ENCODE assay signal across 32 cellular contexts in genomic region chr5:109558952-109559351, GRCh38.
DNase-seq lines count a peak whose midpoint lies in the region; ATAC-seq, FAIRE-seq and TF ChIP-seq lines count a peak whose summit lies in the region.
"Had no signal": no experiment of that assay in that cellular context is flagged by ENCODE, and none has a peak within 500 bp of the region (broad histone marks: within the 10 kb centered on the region; RNA-seq: fewer than 3 reads in every experiment).

No MANE protein-coding gene starts in this region.

- H3K79me2 ChIP-seq in HepG2 (ENCODE audit: insufficient read depth, low read length) (no peaks in the 10 kb centered on the region), K562 (ENCODE audit: control insufficient read depth, insufficient read depth, low read length) (no peaks in the 10 kb centered on the region)

- H3K27ac ChIP-seq in HepG2 (ENCODE audit: extremely low read length, insufficient read depth, low read length): no peak overlapping the region
- no peak overlapping the region for H3K27ac ChIP-seq in right lobe of liver
- no peak overlapping the region for H3K27ac ChIP-seq in K562 (ENCODE audit: extremely low read depth, low read depth, low read length)
- H3K27ac ChIP-seq in effector memory CD4-positive, alpha-beta T cell (ENCODE audit: insufficient read depth, low read length, poor library complexity, severe bottlenecking): no peak overlapping the region
- H3K27ac ChIP-seq: breast epithelium, KMS-11, PC-9, sigmoid colon, upper lobe of left lung had no signal

- no peaks in the 10 kb centered on the region for H3K4me1 ChIP-seq in HepG2 (ENCODE audit: insufficient read depth, low read length)
- H3K4me1 ChIP-seq in right lobe of liver: no peaks in the 10 kb centered on the region
- H3K4me1 ChIP-seq in K562 (replicated peaks in 1 of 2; ENCODE audit: control insufficient read depth in 2 of 2, insufficient read depth in 2 of 2, low read length in 2 of 2): peaks cover 0 to 15% of the 10 kb centered on the region in 2 experiments; a peak in 3 of 5 replicates
- no peaks in the 10 kb centered on the region for H3K4me1 ChIP-seq in effector memory CD4-positive, alpha-beta T cell (ENCODE audit: control insufficient read depth, insufficient read depth, low read length, poor library complexity, severe bottlenecking)
- H3K4me1 ChIP-seq: breast epithelium, sigmoid colon, upper lobe of left lung had no signal

- TF ChIP-seq CTCF in HepG2 (CRISPR knock-in tag; IDR thresholded peaks at IDR 0.05): no peak
- TF ChIP-seq CTCF in right lobe of liver (IDR thresholded peaks at IDR 0.05): no peak
- TF ChIP-seq CTCF in K562 (IDR thresholded peaks at IDR 0.05 in 2 of 3, conservative IDR thresholded peaks at IDR 0.05 in 1 of 3; ENCODE audit: insufficient read depth in 2 of 3, low read depth in 1 of 3, low read length in 3 of 3): no peak

- H3K4me3 ChIP-seq in HepG2 (replicated peaks in 1 of 3; ENCODE audit: insufficient read depth in 1 of 3, low read depth in 2 of 3, low read length in 3 of 3) (no peak overlapping the region), right lobe of liver (no peak overlapping the region), K562 (no peak overlapping the region)
- H3K4me3 ChIP-seq in effector memory CD4-positive, alpha-beta T cell (ENCODE audit: insufficient read depth, low read depth, low read length, poor library complexity, severe bottlenecking): no peak overlapping the region
- H3K4me3 ChIP-seq: breast epithelium, GM23338, PC-9, sigmoid colon, upper lobe of left lung had no signal

- CTCF ChIA-PET in HepG2 (lab: Yijun Ruan, JAX; ENCODE audit: low intra/inter-chr PET ratio, low total read pairs): no interaction called here
- CTCF ChIA-PET in K562 (lab: Yijun Ruan, JAX; ENCODE audit: low intra/inter-chr PET ratio): no interaction called here

- H3K9me3 ChIP-seq in HepG2 (ENCODE audit: low read length) (no peaks in the 10 kb centered on the region), right lobe of liver (no peaks in the 10 kb centered on the region), K562 (replicated peaks; ENCODE audit: control insufficient read depth, insufficient read depth, low read depth, low read length) (no peaks in the 10 kb centered on the region)
- no peaks in the 10 kb centered on the region for H3K9me3 ChIP-seq in effector memory CD4-positive, alpha-beta T cell (ENCODE audit: control insufficient read depth, low read length)
- H3K9me3 ChIP-seq: breast epithelium, SK-N-SH, upper lobe of left lung had no signal

- POLR2A ChIA-PET in HepG2 (lab: Yijun Ruan, JAX): no interaction called here
- POLR2A ChIA-PET in K562 (lab: Yijun Ruan, JAX): no interaction called here

- no peak overlapping the region for H3K9ac ChIP-seq in HepG2 (ENCODE audit: insufficient read depth, low read depth, low read length)
- no peak overlapping the region for H3K9ac ChIP-seq in K562 (ENCODE audit: insufficient read depth in 1 of 2, low read depth in 2 of 2, low read length in 2 of 2)
- H3K9ac ChIP-seq: KMS-11, SK-N-SH had no signal

- FAIRE-seq in HepG2 (lab: Jason Lieb, UNC) (no peak), K562 (lab: Jason Lieb, UNC) (no peak)
- FAIRE-seq: endothelial cell of umbilical vein, keratinocyte had no signal

- ATAC-seq in HepG2: no peak
- no peak for ATAC-seq in right lobe of liver
- ATAC-seq in K562: peak; percentile 40; the same call in 2 of the 3 replicates
- no peak for ATAC-seq in sciatic nerve
- ATAC-seq: activated CD4-positive, CD25-positive, alpha-beta regulatory T cell treated with anti-CD3 and anti-CD28 coated beads, Interleukin-2, amount 50 U/mL, for 24 hours; activated CD8-positive, alpha-beta memory T cell treated with anti-CD3 and anti-CD28 coated beads, Interleukin-2, amount 10 ng/mL, durations not matched to agents 7 days and 5 days; GM23338; left ventricle myocardium superior had no signal

- in situ Hi-C loops in HepG2 (cut with HindIII; ENCODE audit: extremely low pct_ligation_motif_present, low pct_unique_long_range_greater_than_20kb) (no loop called here), K562 (cut with MboI) (no loop called here)

- DNase-seq in HepG2 (ENCODE audit: low spot score) (no peak), right lobe of liver (no peak), K562 (ENCODE audit: extremely low read depth in 1 of 4, low spot score in 3 of 4) (no peak), iris pigment epithelial cell (ENCODE audit: low read depth) (peak; percentile 14), NCI-H446 (lab: John Stamatoyannopoulos, UW) (no peak), AG20443 (ENCODE audit: low spot score) (no peak), sciatic nerve (ENCODE audit: low spot score) (no peak)
- no peak for DNase-seq in effector memory CD4-positive, alpha-beta T cell
- DNase-seq: activated CD4-positive, alpha-beta T cell treated with anti-CD3 and anti-CD28 coated beads, Interleukin-2, amount 50 U/mL, for 4 hours; activated CD8-positive, alpha-beta memory T cell treated with anti-CD3 and anti-CD28 coated beads, Interleukin-2, amount 10 ng/mL, durations not matched to agents 7 days and 5 days; activated T-cell treated with anti-CD3 and anti-CD28 coated beads, Interleukin-2, amount 50 U/mL, for 48 hours; AML-193; Calu3; CD4-positive, CD25-positive, alpha-beta regulatory T cell; DMS79; GF-D8; left ventricle myocardium superior; NCI-H1930; NCI-H2171 treated with DMSO at 0.1 percent for 48 hours; NCI-H526 treated with DMSO at 0.1 percent for 48 hours; PC-9; posterior cingulate gyrus; sigmoid colon; SK-N-SH; stimulated activated CD4-positive, alpha-beta T cell treated with anti-CD3 and anti-CD28 coated beads, Interleukin-4, amount 100 ng/mL, for 24 hours; upper lobe of left lung had no signal

- no peak for TF ChIP-seq POLR2A in HepG2 (IDR thresholded peaks at IDR 0.05; ENCODE audit: insufficient read depth in 1 of 2, low read depth in 2 of 2, low read length in 2 of 2)
- no peak for TF ChIP-seq POLR2A in right lobe of liver (IDR thresholded peaks at IDR 0.05)
- no peak for TF ChIP-seq POLR2A in K562 (conservative IDR thresholded peaks at IDR 0.05)

- intact Hi-C loops in HepG2 (cut with micrococcal nuclease; ENCODE audit: unreplicated experiment) (no loop called here), right lobe of liver (cut with DNase I) (no loop called here), K562 (cut with micrococcal nuclease) (no loop called here), sciatic nerve (cut with DNase I) (no loop called here)

- H4K20me1 ChIP-seq in HepG2 (ENCODE audit: insufficient read depth, low read length) (no peaks in the 10 kb centered on the region), K562 (replicated peaks; ENCODE audit: control insufficient read depth, insufficient read depth, low read length) (no peaks in the 10 kb centered on the region)

- TF ChIP-seq EP300 in HepG2 (IDR thresholded peaks at IDR 0.05; ENCODE audit: low read depth in 2 of 2, low read length in 2 of 2) (no peak), HepG2 (CRISPR knock-in tag; IDR thresholded peaks at IDR 0.05; ENCODE audit: borderline replicate concordance) (no peak), K562 (IDR thresholded peaks at IDR 0.05; ENCODE audit: low read length) (no peak)

- no peak for TF ChIP-seq RAD21 in HepG2 (CRISPR knock-in tag; IDR thresholded peaks at IDR 0.05)
- TF ChIP-seq RAD21 in K562 (CRISPR knock-in tag; conservative IDR thresholded peaks at IDR 0.05 in 1 of 2, IDR thresholded peaks at IDR 0.05 in 1 of 2): no peak

- H2AFZ ChIP-seq in HepG2 (ENCODE audit: low read length): no peak overlapping the region
- H2AFZ ChIP-seq in K562 (ENCODE audit: low read depth, low read length): peak overlapping the region; percentile 50
- H2AFZ ChIP-seq: PC-9 had no signal

- 49% methylated on average over 2 of the region's 2 CpGs for WGBS in HepG2 (ENCODE audit: low lambda C conversion rate)
- 71% methylated on average over 2 of the region's 2 CpGs for WGBS in right lobe of liver (ENCODE audit: insufficient coverage, low coverage, low lambda C conversion rate, missing lambda C conversion rate)
- WGBS in K562 (ENCODE audit: insufficient coverage, low coverage, missing lambda C conversion rate): 47% methylated on average over 1 of the region's 2 CpGs

- H3K27me3 ChIP-seq in HepG2 (ENCODE audit: control insufficient read depth in 1 of 2, insufficient read depth in 2 of 2, low read length in 2 of 2) (no peaks in the 10 kb centered on the region), right lobe of liver (no peaks in the 10 kb centered on the region), K562 (ENCODE audit: control insufficient read depth in 2 of 2, insufficient read depth in 2 of 2, low read length in 2 of 2) (no peaks in the 10 kb centered on the region)
- H3K27me3 ChIP-seq in effector memory CD4-positive, alpha-beta T cell (replicated peaks; ENCODE audit: control insufficient read depth, insufficient read depth, low read length, poor library complexity, severe bottlenecking): no peaks in the 10 kb centered on the region
- H3K27me3 ChIP-seq: breast epithelium, sigmoid colon, upper lobe of left lung had no signal

- no peak overlapping the region for H3K4me2 ChIP-seq in HepG2 (ENCODE audit: low read depth, low read length)
- H3K4me2 ChIP-seq in K562 (ENCODE audit: insufficient read depth, low read length): no peak overlapping the region
- H3K4me2 ChIP-seq: GM23338, KMS-11, PC-9, SK-N-SH had no signal

- no TSS peak for BruUV-seq in HepG2 (replicated peaks; lab: Mats Ljungman, UMichigan)
- no TSS peak for BruUV-seq in K562 (replicated peaks; lab: Mats Ljungman, UMichigan)

- no peaks in the 10 kb centered on the region for H3K9me1 ChIP-seq in K562 (ENCODE audit: control insufficient read depth, insufficient read depth, low read length)

- H3K36me3 ChIP-seq in HepG2 (replicated peaks in 1 of 2; ENCODE audit: control insufficient read depth in 1 of 2, insufficient read depth in 2 of 2, low read length in 2 of 2) (no peaks in the 10 kb centered on the region), right lobe of liver (no peaks in the 10 kb centered on the region), K562 (ENCODE audit: control insufficient read depth, insufficient read depth, low read length) (no peaks in the 10 kb centered on the region)
- H3K36me3 ChIP-seq in effector memory CD4-positive, alpha-beta T cell (ENCODE audit: control insufficient read depth, insufficient read depth, low read length): no peaks in the 10 kb centered on the region
- H3K36me3 ChIP-seq: breast epithelium, sigmoid colon, upper lobe of left lung had no signal

TF ChIP-seq in HepG2, 621 proteins besides CTCF, POLR2A, EP300 and RAD21:
- TF ChIP-seq CEBPB (IDR thresholded peaks at IDR 0.05; ENCODE audit: borderline replicate concordance, low read depth, low read length) (peak; percentile 48; the same call in 1 of the 2 replicates), RFXANK (CRISPR knock-in tag; IDR thresholded peaks at IDR 0.05) (no peak)

TF ChIP-seq in K562, 482 proteins besides CTCF, POLR2A, EP300 and RAD21 (continues in another document):
- TF ChIP-seq MYC (IDR thresholded peaks at IDR 0.05; ENCODE audit: low read depth, low read length): 0 out of 2 replicates have a peak, but pooled peaks have one; percentile 38
- no peak for TF ChIP-seq MYC (CRISPR knock-in tag; IDR thresholded peaks at IDR 0.05; ENCODE audit: borderline replicate concordance, low read depth)
- TF ChIP-seq ZNF124 (CRISPR knock-in tag; IDR thresholded peaks at IDR 0.05): no peak
- TF ChIP-seq MTA1 (IDR thresholded peaks at IDR 0.05; ENCODE audit: borderline replicate concordance): no peak
- TF ChIP-seq ZNF589 (CRISPR knock-in tag; IDR thresholded peaks at IDR 0.05; ENCODE audit: low read depth): 0 out of 2 replicates have a peak, but pooled peaks have one; percentile 41
- no peak for TF ChIP-seq EZH2 (IDR thresholded peaks at IDR 0.05; ENCODE audit: borderline replicate concordance, low read depth, low read length)

Comparison
In these comparisons a context has a peak if more than half of its experiments do, and no peak if none do; other contexts are left out.
1. Of the 241 proteins assayed by ChIP-seq in both HepG2 and K562: peak only in HepG2: none; only in K562: ATF4, ATF7, CEBPG, IRF9, SOX6 and ZNF589; in both: CEBPB; in neither: 231; mixed calls (peak in some experiments, not most) for 3.